ENCODE assay signal across 8 cellular contexts in the genomic region with DNA sequence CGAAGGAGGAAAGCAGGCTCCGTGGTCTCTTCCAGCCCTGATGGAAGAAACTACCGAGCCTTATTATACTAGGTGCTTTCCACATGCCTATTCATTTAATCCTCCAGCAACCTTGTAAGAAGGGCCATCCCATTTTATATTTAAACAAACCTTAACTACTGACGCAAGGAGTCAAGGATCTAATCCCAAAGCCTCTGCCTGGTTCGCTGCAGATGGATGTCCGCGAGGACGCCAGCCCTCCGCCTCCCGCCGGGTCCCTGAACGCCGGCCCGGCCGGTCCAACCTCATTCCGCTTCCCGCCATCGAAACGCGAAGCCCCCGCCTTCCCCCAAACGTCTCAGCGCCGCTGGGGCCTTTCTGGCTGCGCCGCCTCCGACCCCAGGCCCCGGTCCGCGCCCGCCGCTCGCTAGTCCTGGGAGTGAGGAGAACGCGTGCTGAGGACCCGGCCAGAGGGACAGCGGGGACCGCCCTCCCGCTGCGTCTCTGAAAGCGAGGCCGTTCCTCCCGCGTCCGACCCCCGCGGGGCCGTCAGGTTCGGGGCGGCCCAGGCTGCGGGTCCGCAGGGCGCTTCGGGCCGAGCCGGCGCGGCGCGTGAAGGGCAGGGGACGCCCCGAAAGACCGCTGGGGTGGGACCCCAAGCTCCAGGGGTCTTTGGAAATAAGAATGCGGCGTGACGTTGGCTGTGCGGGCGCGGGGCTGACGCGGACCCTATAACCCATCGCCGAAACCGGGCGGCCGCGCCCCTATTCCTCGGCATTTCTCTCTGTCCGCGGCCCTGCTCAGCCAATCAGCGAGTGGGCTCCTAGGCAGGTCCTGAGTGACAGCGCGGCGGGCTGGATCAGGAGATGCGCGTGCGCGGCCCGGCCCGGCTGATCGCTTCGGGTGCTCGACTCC. TPM values are rescaled to one million over a fixed set of nuclear protein-coding genes. Genes with fewer than 3 reads are reported as not detected.
DNase-seq lines count a peak whose midpoint lies in the region; ATAC-seq lines count a peak whose summit lies in the region.

No MANE protein-coding gene starts in this region.

- ATAC-seq in HG03439 (IDR thresholded peaks at IDR 0.05; ENCODE audit: unreplicated experiment) (peak; percentile 95), left colon (peak; percentile 94)

- DNase-seq in AG20443 (ENCODE audit: low spot score) (peak; percentile 100), GM19238 (ENCODE audit: insufficient read length, low spot score) (peak; percentile 99), NCI-H510A (lab: John Stamatoyannopoulos, UW) (peak; percentile 75), left colon (peak; percentile 95)
- DNase-seq in activated CD4-positive, alpha-beta T cell treated with anti-CD3 and anti-CD28 coated beads for 48 hours = peak; percentile 96
- peak; percentile 78 to 81 for DNase-seq in stimulated activated CD4-positive, alpha-beta T cell treated with anti-CD3 and anti-CD28 coated beads, Interleukin-1b, Interleukin-23, amount 100 ng/mL, for 1 hour (ENCODE audit: low read depth in 2 of 2)

- peak overlapping the region; percentile 88 for H3K27ac ChIP-seq in cingulate gyrus (ENCODE audit: low read depth, low read length)

- intact Hi-C loops in left colon (cut with DNase I, micrococcal nuclease) = no loop called here

RNA-seq across cellular contexts. Expression of a gene that starts 0.4 kb away (rescaled TPM):
- 10 to 100 TPM; 10.8 to 14.1 TPM for total RNA-seq in left colon

RNA-seq across cellular contexts. Expression of a gene that starts 35.1 kb away (rescaled TPM):
- total RNA-seq in left colon = 10 to 100 TPM; 12.9 to 17.4 TPM

Comparison
In these comparisons a context has a peak if more than half of its experiments do, and no peak if none do; other contexts are left out.
1. Peak in every context shown above with its lines: DNase-seq, ATAC-seq and H3K27ac ChIP-seq.